In genomic region chr10:14906765-14907164, GRCh38 we compare ENCODE assay signal across 34 cellular contexts. TPM values are rescaled to one million over a fixed set of nuclear protein-coding genes. Genes with fewer than 3 reads are reported as not detected.
"Had no signal": no experiment of that assay in that cellular context is flagged by ENCODE, and none has a peak within 500 bp of the region (broad histone marks: within the 10 kb centered on the region; RNA-seq: fewer than 3 reads in every experiment).

No MANE protein-coding gene starts in this region.

- H3K27ac Mint-ChIP-seq: mesothelial cell of epicardium; nephron; neural progenitor cell; progenitor cell of endocrine pancreas; stimulated activated naive CD8-positive, alpha-beta T cell treated with anti-CD3 and anti-CD28 coated beads, Interleukin-15, amount 100 ng/mL, for 72 hours had no signal

- H2AFZ ChIP-seq: neural progenitor cell, parathyroid adenoma had no signal

- H3K4me2 ChIP-seq: neural progenitor cell, smooth muscle cell had no signal

- ATAC-seq: heart right ventricle; left cardiac atrium; left lung; mucosa of descending colon; sciatic nerve; stimulated activated naive CD8-positive, alpha-beta T cell treated with anti-CD3 and anti-CD28 coated beads, Interleukin-15, amount 100 ng/mL, for 72 hours had no signal

- H3K27me3 ChIP-seq: esophagus squamous epithelium, heart right ventricle, left lung, neural progenitor cell, thyroid gland, vagina had no signal

- H3K27ac ChIP-seq: esophagus squamous epithelium, heart right ventricle, left lung, neural progenitor cell, parathyroid adenoma, thyroid gland, vagina had no signal

- H3K79me2 ChIP-seq: parathyroid adenoma had no signal

- FAIRE-seq: endometrium, islet of Langerhans had no signal

- H3K9ac ChIP-seq: neural progenitor cell, parathyroid adenoma had no signal

- H3K4me3 ChIP-seq: esophagus squamous epithelium, heart right ventricle, left lung, mucosa of descending colon, neural progenitor cell, smooth muscle cell, thyroid gland, vagina had no signal

- H3K9me3 ChIP-seq: esophagus squamous epithelium, left lung, mucosa of descending colon, thyroid gland, vagina had no signal

- H3K4me1 Mint-ChIP-seq: mesothelial cell of epicardium, nephron, neural progenitor cell had no signal

- H3K4me3 Mint-ChIP-seq: mesothelial cell of epicardium; naive B cell; nephron; neural progenitor cell; stimulated activated naive CD8-positive, alpha-beta T cell treated with anti-CD3 and anti-CD28 coated beads, Interleukin-15, amount 100 ng/mL, for 72 hours had no signal

- DNase-seq: dermis blood vessel endothelial cell; effector memory CD4-positive, alpha-beta T cell; erythroblast; esophagus squamous epithelium; foreskin melanocyte; glutamatergic neuron; heart right ventricle; hippocampal formation; left cardiac atrium; left lung; mesenchymal stem cell; mucosa of descending colon; naive B cell; stimulated activated CD4-positive, alpha-beta T cell treated with anti-CD3 and anti-CD28 coated beads, Interleukin-12 subunit alpha, Interleukin-12 subunit beta, amount 100 ng/mL, for 4 hours; stimulated activated CD4-positive, alpha-beta T cell treated with anti-CD3 and anti-CD28 coated beads, Interleukin-1b, Interleukin-23, amount 100 ng/mL, for 48 hours; stimulated activated CD4-positive, alpha-beta T cell treated with anti-CD3 and anti-CD28 coated beads, Interleukin-4, amount 100 ng/mL, for 1 hour; stimulated activated CD8-positive, alpha-beta memory T cell treated with anti-CD3 and anti-CD28 coated beads, Interleukin-4, amount 100 ng/mL, for 48 hours; stimulated activated naive CD4-positive, alpha-beta T cell; stimulated activated naive CD8-positive, alpha-beta T cell treated with anti-CD3 and anti-CD28 coated beads, Interleukin-15, amount 100 ng/mL, for 72 hours; thyroid gland; trophoblast cell had no signal

- H3K27me3 Mint-ChIP-seq: naive B cell; progenitor cell of endocrine pancreas; stimulated activated naive CD8-positive, alpha-beta T cell treated with anti-CD3 and anti-CD28 coated beads, Interleukin-15, amount 100 ng/mL, for 72 hours had no signal

- H3K4me1 ChIP-seq: esophagus squamous epithelium, heart right ventricle, left lung, neural progenitor cell, parathyroid adenoma, thyroid gland, vagina had no signal

RNA-seq across cellular contexts. Expression of gene MEIG1, which starts 52.4 kb away (rescaled TPM):
- total RNA-seq: dermis blood vessel endothelial cell, left cardiac atrium, left lung, lower leg skin, mucosa of descending colon, osteoblast, sciatic nerve, smooth muscle cell, temporal lobe, thyroid gland, vagina had no signal
- polyA plus RNA-seq: smooth muscle cell had no signal
